ENCODE assay signal across 8 cellular contexts in genomic region chr5:35617435-35618296, GRCh38. TPM values are rescaled to one million over a fixed set of nuclear protein-coding genes. Genes with fewer than 3 reads are reported as not detected.
A peak's percentile ranks its signal among the peaks of the same experiment; 100 is the strongest.
DNase-seq lines count a peak whose midpoint lies in the region; ATAC-seq and TF ChIP-seq lines count a peak whose summit lies in the region.

A gene with protein sequence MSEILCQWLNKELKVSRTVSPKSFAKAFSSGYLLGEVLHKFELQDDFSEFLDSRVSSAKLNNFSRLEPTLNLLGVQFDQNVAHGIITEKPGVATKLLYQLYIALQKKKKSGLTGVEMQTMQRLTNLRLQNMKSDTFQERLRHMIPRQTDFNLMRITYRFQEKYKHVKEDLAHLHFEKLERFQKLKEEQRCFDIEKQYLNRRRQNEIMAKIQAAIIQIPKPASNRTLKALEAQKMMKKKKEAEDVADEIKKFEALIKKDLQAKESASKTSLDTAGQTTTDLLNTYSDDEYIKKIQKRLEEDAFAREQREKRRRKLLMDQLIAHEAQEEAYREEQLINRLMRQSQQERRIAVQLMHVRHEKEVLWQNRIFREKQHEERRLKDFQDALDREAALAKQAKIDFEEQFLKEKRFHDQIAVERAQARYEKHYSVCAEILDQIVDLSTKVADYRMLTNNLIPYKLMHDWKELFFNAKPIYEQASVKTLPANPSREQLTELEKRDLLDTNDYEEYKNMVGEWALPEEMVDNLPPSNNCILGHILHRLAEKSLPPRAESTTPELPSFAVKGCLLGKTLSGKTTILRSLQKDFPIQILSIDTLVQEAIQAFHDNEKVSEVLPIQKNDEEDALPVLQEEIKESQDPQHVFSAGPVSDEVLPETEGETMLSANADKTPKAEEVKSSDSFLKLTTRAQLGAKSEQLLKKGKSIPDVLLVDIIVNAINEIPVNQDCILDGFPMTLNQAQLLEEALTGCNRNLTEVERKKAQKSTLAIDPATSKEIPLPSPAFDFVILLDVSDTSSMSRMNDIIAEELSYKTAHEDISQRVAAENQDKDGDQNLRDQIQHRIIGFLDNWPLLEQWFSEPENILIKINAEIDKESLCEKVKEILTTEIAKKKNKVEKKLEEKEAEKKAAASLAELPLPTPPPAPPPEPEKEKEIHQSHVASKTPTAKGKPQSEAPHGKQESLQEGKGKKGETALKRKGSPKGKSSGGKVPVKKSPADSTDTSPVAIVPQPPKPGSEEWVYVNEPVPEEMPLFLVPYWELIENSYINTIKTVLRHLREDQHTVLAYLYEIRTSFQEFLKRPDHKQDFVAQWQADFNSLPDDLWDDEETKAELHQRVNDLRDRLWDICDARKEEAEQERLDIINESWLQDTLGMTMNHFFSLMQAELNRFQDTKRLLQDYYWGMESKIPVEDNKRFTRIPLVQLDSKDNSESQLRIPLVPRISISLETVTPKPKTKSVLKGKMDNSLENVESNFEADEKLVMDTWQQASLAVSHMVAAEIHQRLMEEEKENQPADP (N-terminal part only) (plus strand): TSS chr5:35617863. CDS start chr5:35617998, 135 bp downstream.

- H3K36me3 Mint-ChIP-seq in activated T-cell treated with anti-CD3 and anti-CD28 coated beads, Interleukin-2, amount 50 U/mL, for 72 hours (ENCODE audit: insufficient read depth in 2 of 2): peaks cover 13 to 22% of the 10 kb centered on the region in 2 donors

- H3K4me3 ChIP-seq in ACC112 (ENCODE audit: low read depth, low read length): peak within 1 kb of the TSS; percentile 85
- H3K4me3 ChIP-seq in PC-9: peak within 1 kb of the TSS; percentile 79

- H3K9me2 ChIP-seq in PC-9 (ENCODE audit: insufficient read depth): peaks cover 7% of the 10 kb centered on the region; the same call in 1 of the 2 replicates

- H4K20me1 ChIP-seq in PC-9 (ENCODE audit: insufficient read depth): no peaks in the 10 kb centered on the region

- H3K27me3 Mint-ChIP-seq in activated T-cell treated with anti-CD3 and anti-CD28 coated beads, Interleukin-2, amount 50 U/mL, for 72 hours (ENCODE audit: low read depth): no peaks in the 10 kb centered on the region

- H3K9me3 ChIP-seq in PC-9 (ENCODE audit: insufficient read depth, low read depth): no peaks in the 10 kb centered on the region

- H3K36me3 ChIP-seq in ACC112 (ENCODE audit: insufficient read depth, low read length) (no peaks in the 10 kb centered on the region), PC-9 (ENCODE audit: low read depth) (no peaks in the 10 kb centered on the region)

- POLR2A ChIA-PET in PC-9 (lab: Charles Lee; ENCODE audit: unreplicated experiment): interaction anchor here (0.7 to 0.9 kb wide), 2 partner anchors 41 to 688 kb away, joined by 8 to 15 read pairs; partner anchors contain the start of gene DNAJC21

- TSS peak; percentile 49 for BruUV-seq in PC-9 (replicated peaks; lab: Mats Ljungman, UMichigan)

- H3K4me2 ChIP-seq in PC-9: peak within 1 kb of the TSS; percentile 84

- DNase-seq in PC-9: peak; percentile 89 to 93
- peak; percentile 85 to 86 for DNase-seq in activated T-cell treated with anti-CD3 and anti-CD28 coated beads, Interleukin-2, amount 50 U/mL, for 72 hours
- DNase-seq in fibroblast of gingiva (ENCODE audit: low read depth): peak; percentile 93
- peak; percentile 85 for DNase-seq in myocyte (ENCODE audit: low read depth)
- DNase-seq in stimulated activated CD8-positive, alpha-beta memory T cell treated with anti-CD3 and anti-CD28 coated beads, Interleukin-7, amount 100 ng/mL, for 24 hours (ENCODE audit: low read depth): peak; percentile 50

- H3K9me3 Mint-ChIP-seq in activated T-cell treated with anti-CD3 and anti-CD28 coated beads, Interleukin-2, amount 50 U/mL, for 72 hours: peaks cover 2 to 10% of the 10 kb centered on the region in 2 donors

- no peaks in the 10 kb centered on the region for H3K79me2 ChIP-seq in ACC112 (ENCODE audit: control insufficient read depth, insufficient read depth, low read length, unreplicated experiment)
- no peaks in the 10 kb centered on the region for H3K79me2 ChIP-seq in PC-9 (ENCODE audit: low read depth)

- H3K4me3 Mint-ChIP-seq in activated T-cell treated with anti-CD3 and anti-CD28 coated beads, Interleukin-2, amount 50 U/mL, for 72 hours: peak within 1 kb of the TSS; percentile 93 to 98

- H3K4me1 Mint-ChIP-seq in activated T-cell treated with anti-CD3 and anti-CD28 coated beads, Interleukin-2, amount 50 U/mL, for 72 hours (ENCODE audit: low read depth): peaks cover 45% of the 10 kb centered on the region

- TF ChIP-seq CTCF in PC-9 (conservative IDR thresholded peaks at IDR 0.05): peak; percentile 85

- peak within 1 kb of the TSS; percentile 66 for H3K27ac ChIP-seq in ACC112 (ENCODE audit: low read depth, low read length)
- H3K27ac ChIP-seq in PC-9: no peak within 1 kb of the TSS

- CTCF ChIA-PET in PC-9 (lab: Charles Lee): interaction anchor here (0.7 kb wide), 1 partner anchor 308 kb away, joined by 3 read pairs; no protein-coding TSS in a partner anchor

- peak within 1 kb of the TSS; percentile 98 for H3K27ac Mint-ChIP-seq in activated T-cell treated with anti-CD3 and anti-CD28 coated beads, Interleukin-2, amount 50 U/mL, for 72 hours

- no peaks in the 10 kb centered on the region; the same call in 1 of the 2 replicates for H3F3A ChIP-seq in PC-9 (ENCODE audit: insufficient read depth, low read depth)

- no peaks in the 10 kb centered on the region for H3K4me1 ChIP-seq in ACC112 (ENCODE audit: control insufficient read depth, insufficient read depth, low read length, unreplicated experiment)
- peaks cover 9% of the 10 kb centered on the region for H3K4me1 ChIP-seq in PC-9 (replicated peaks; ENCODE audit: insufficient read depth)

- H3K27me3 ChIP-seq in ACC112 (ENCODE audit: insufficient read depth, low read length) (no peaks in the 10 kb centered on the region), PC-9 (ENCODE audit: insufficient read depth, low read depth) (no peaks in the 10 kb centered on the region)

- ATAC-seq in GM18907 (IDR thresholded peaks at IDR 0.05; ENCODE audit: unreplicated experiment): peak; percentile 96
- peak; percentile 82 for ATAC-seq in HG03521 (IDR thresholded peaks at IDR 0.05; ENCODE audit: unreplicated experiment)
- peak; percentile 93 to 94 for ATAC-seq in activated T-cell treated with anti-CD3 and anti-CD28 coated beads, Interleukin-2, amount 50 U/mL, for 72 hours (replicated peaks in 1 of 2)

- H2AFZ ChIP-seq in ACC112 (ENCODE audit: low read length, unreplicated experiment): peak within 1 kb of the TSS; percentile 89
- peak within 1 kb of the TSS; percentile 93 for H2AFZ ChIP-seq in PC-9

- intact Hi-C loops in PC-9 (cut with micrococcal nuclease; ENCODE audit: unreplicated experiment): loop anchor here (1.0 kb wide), 1 partner anchor 309 kb away; no protein-coding TSS in a partner anchor

RNA-seq across cellular contexts. Expression of the gene that starts here (rescaled TPM):
- total RNA-seq in PC-9 (2021) (7.5 and 10.6 TPM in 2 replicates), myocyte (1.6 and 8.4 TPM in 2 replicates)
- total RNA-seq in activated T-cell treated with anti-CD3 and anti-CD28 coated beads, Interleukin-2, amount 50 U/mL, for 72 hours: 10 to 100 TPM; 17.9 to 19.1 TPM
- 1.0 TPM for polyA plus RNA-seq in myocyte (2012)
